21 cellular contexts compared by ENCODE assay signal in the genomic region with DNA sequence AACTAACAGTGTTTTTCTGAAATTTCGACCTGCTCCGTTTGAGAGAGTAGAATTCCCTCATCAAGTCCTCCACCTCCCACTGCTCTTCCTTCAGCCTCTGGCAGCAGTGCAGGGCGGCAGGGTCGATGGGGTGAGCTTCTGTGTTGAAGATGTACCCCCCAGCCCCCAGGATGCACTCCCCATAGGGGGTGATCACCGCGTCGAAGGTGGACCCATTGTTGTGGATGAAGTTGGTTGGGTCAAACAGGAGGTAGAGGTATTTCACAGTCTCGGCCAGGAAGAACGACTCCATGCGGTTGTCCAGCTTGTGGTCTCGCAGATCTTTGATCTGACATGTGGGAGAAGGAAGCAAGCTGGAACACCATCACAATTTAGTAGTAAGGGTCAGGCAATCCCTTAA.
"Had no signal": no experiment of that assay in that cellular context is flagged by ENCODE, and none has a peak within 500 bp of the region (broad histone marks: within the 10 kb centered on the region; RNA-seq: fewer than 3 reads in every experiment).

No MANE protein-coding gene starts in this region.

- H3K4me3 ChIP-seq: gastrocnemius medialis, heart left ventricle, lower lobe of right lung, transverse colon had no signal

- H3K27me3 Mint-ChIP-seq: activated CD4-positive, alpha-beta memory T cell treated with anti-CD3 and anti-CD28 coated beads for 36 hours; activated naive CD8-positive, alpha-beta T cell treated with anti-CD3 and anti-CD28 coated beads, Interleukin-2, amount 10 ng/mL, durations not matched to agents 7 days and 5 days; dendritic cell treated with granulocyte-macrophage colony-stimulating factor and Interleukin-4, amounts not matched to agents 40 ng/mL and 50 ng/mL, for 4 days had no signal

- H3K4me1 ChIP-seq: gastrocnemius medialis, lower lobe of right lung, transverse colon had no signal

- ATAC-seq: gastrocnemius medialis, heart left ventricle, lower lobe of right lung had no signal

- H3K4me1 Mint-ChIP-seq: mesothelial cell of epicardium had no signal

- H3K9me3 ChIP-seq: gastrocnemius medialis, heart left ventricle, lower lobe of right lung, SK-N-SH, transverse colon had no signal

- DNase-seq: activated CD4-positive, alpha-beta memory T cell treated with anti-CD3 and anti-CD28 coated beads for 36 hours; activated CD8-positive, alpha-beta memory T cell treated with anti-CD3 and anti-CD28 coated beads, Interleukin-2, amount 50 U/mL, for 4 hours; activated naive CD8-positive, alpha-beta T cell treated with anti-CD3 and anti-CD28 coated beads, Interleukin-2, amount 10 ng/mL, durations not matched to agents 7 days and 5 days; anterior cingulate cortex; effector memory CD4-positive, alpha-beta T cell; gastrocnemius medialis; heart left ventricle; lower lobe of right lung; nucleus accumbens; posterior cingulate gyrus; retina; SK-N-SH; stimulated activated CD4-positive, alpha-beta T cell treated with anti-CD3 and anti-CD28 coated beads, Interleukin-12 subunit alpha, Interleukin-12 subunit beta, amount 100 ng/mL, for 4 hours; stimulated activated CD4-positive, alpha-beta T cell treated with anti-CD3 and anti-CD28 coated beads, Interleukin-2, amount 100 ng/mL, for 24 hours; T-helper 1 cell; transverse colon had no signal

- H3K27ac ChIP-seq: epithelial cell of prostate, lower lobe of right lung, transverse colon, VCaP had no signal

- H3K27ac Mint-ChIP-seq: activated naive CD8-positive, alpha-beta T cell treated with anti-CD3 and anti-CD28 coated beads, Interleukin-2, amount 10 ng/mL, durations not matched to agents 7 days and 5 days; dendritic cell treated with granulocyte-macrophage colony-stimulating factor and Interleukin-4, amounts not matched to agents 40 ng/mL and 50 ng/mL, for 4 days; mesothelial cell of epicardium had no signal

- H3K4me2 ChIP-seq: SK-N-SH had no signal

- H3K9ac ChIP-seq: SK-N-SH had no signal

- H3K27me3 ChIP-seq: gastrocnemius medialis, heart left ventricle, transverse colon had no signal

- H3K9me3 Mint-ChIP-seq: activated CD4-positive, alpha-beta memory T cell treated with anti-CD3 and anti-CD28 coated beads for 36 hours; activated naive CD8-positive, alpha-beta T cell treated with anti-CD3 and anti-CD28 coated beads, Interleukin-2, amount 10 ng/mL, durations not matched to agents 7 days and 5 days; activated T-helper 2 cell treated with anti-CD3 and anti-CD28 coated beads, Interferon-gamma antibody, Interleukin-2, Interleukin-4, amounts not matched to agents 10 μg/mL and 5 μg/mL and 100 μg/mL, durations not matched to agents 14 hours and 24 hours and 36 hours; dendritic cell treated with granulocyte-macrophage colony-stimulating factor and Interleukin-4, amounts not matched to agents 40 ng/mL and 50 ng/mL, for 4 days; mesothelial cell of epicardium had no signal

- H3K4me3 Mint-ChIP-seq: activated CD4-positive, alpha-beta memory T cell treated with anti-CD3 and anti-CD28 coated beads for 36 hours; activated naive CD8-positive, alpha-beta T cell treated with anti-CD3 and anti-CD28 coated beads, Interleukin-2, amount 10 ng/mL, durations not matched to agents 7 days and 5 days; dendritic cell treated with granulocyte-macrophage colony-stimulating factor and Interleukin-4, amounts not matched to agents 40 ng/mL and 50 ng/mL, for 4 days; mesothelial cell of epicardium had no signal
